In genomic region chr12:96346716-96347115, GRCh38 we compare ENCODE assay signal across 7 cellular contexts. TPM values are rescaled to one million over a fixed set of nuclear protein-coding genes. Genes with fewer than 3 reads are reported as not detected.
DNase-seq lines count a peak whose midpoint lies in the region; ATAC-seq and TF ChIP-seq lines count a peak whose summit lies in the region.
"Not testable (repeated sequence)": the region's sequence is repeated elsewhere in the genome, so short reads cannot be mapped to it uniquely, and the experiment has no call there.

No MANE protein-coding gene starts in this region.

- peaks cover 80% of the 10 kb centered on the region for H3K4me1 Mint-ChIP-seq in activated naive CD4-positive, alpha-beta T cell treated with anti-CD3 and anti-CD28 coated beads, Interleukin-2, amount 50 U/mL, for 24 hours

- 0 out of 2 replicates have a peak overlapping the region, but pooled peaks have one; percentile 32 for H3K9ac ChIP-seq in SU-DHL-6 (ENCODE audit: low read length)

- peaks cover 97% of the 10 kb centered on the region for H3K79me2 ChIP-seq in SU-DHL-6 (ENCODE audit: insufficient read depth, low read length)

- H3K27ac ChIP-seq in HL-60 (replicated peaks) (peak overlapping the region; percentile 18; the same call in 1 of the 2 replicates), SU-DHL-6 (ENCODE audit: low read depth, low read length) (peak overlapping the region; percentile 81), right cardiac atrium (ENCODE audit: low read length) (peak overlapping the region; percentile 37), muscle layer of duodenum (ENCODE audit: low read length) (peak overlapping the region; percentile 49), spleen (peak overlapping the region in 7 of 8 donors; percentile 59 to 80 (median 74))

- H3K36me3 Mint-ChIP-seq in activated naive CD4-positive, alpha-beta T cell treated with anti-CD3 and anti-CD28 coated beads, Interleukin-2, amount 50 U/mL, for 24 hours, result peaks cover 25% of the 10 kb centered on the region

- not testable (repeated sequence) for TF ChIP-seq POLR2A in spleen (IDR thresholded peaks at IDR 0.05)

- peak overlapping the region; percentile 88 for H3K4me2 ChIP-seq in SU-DHL-6 (ENCODE audit: low read depth, low read length, poor library complexity, severe bottlenecking)

- TF ChIP-seq CTCF in HL-60 (IDR thresholded peaks at IDR 0.05; ENCODE audit: insufficient read depth, low read length); SU-DHL-6 (IDR thresholded peaks at IDR 0.05; ENCODE audit: insufficient read depth, low read length, poor library complexity, severe bottlenecking); spleen (IDR thresholded peaks at IDR 0.05 in 8 of 11, conservative IDR thresholded peaks at IDR 0.05 in 3 of 11): not testable (repeated sequence)

- not testable (repeated sequence) for H4K20me1 ChIP-seq in SU-DHL-6 (ENCODE audit: low read depth, low read length)

- H3K4me3 Mint-ChIP-seq in activated naive CD4-positive, alpha-beta T cell treated with anti-CD3 and anti-CD28 coated beads, Interleukin-2, amount 50 U/mL, for 24 hours, result peak overlapping the region; percentile 70

- not testable (repeated sequence) for H3K9me2 ChIP-seq in SU-DHL-6 (replicated peaks; ENCODE audit: insufficient read depth, low read length)

- H3K27me3 ChIP-seq in HL-60 (ENCODE audit: insufficient read depth, poor library complexity, severe bottlenecking); SU-DHL-6 (ENCODE audit: low read length); right cardiac atrium (ENCODE audit: control insufficient read depth, insufficient read depth); muscle layer of duodenum (ENCODE audit: low read depth, low read length); spleen (replicated peaks in 1 of 7): not testable (repeated sequence)

- intact Hi-C loops in right cardiac atrium (cut with DNase I); spleen (cut with DNase I; ENCODE audit: low total_unique reads): not testable (repeated sequence)

- H3K4me1 ChIP-seq in right cardiac atrium (ENCODE audit: control insufficient read depth, insufficient read depth, low read length), result not testable (repeated sequence)
- H3K4me1 ChIP-seq in muscle layer of duodenum (ENCODE audit: control insufficient read depth in 1 of 2, insufficient read depth in 2 of 2, low read length in 2 of 2), result peaks cover 0 to 14% of the 10 kb centered on the region in 2 donors
- peaks cover 19 to 83% (median 53%) of the 10 kb centered on the region in 6 donors for H3K4me1 ChIP-seq in spleen

- peak overlapping the region; percentile 84 for H3K27ac Mint-ChIP-seq in activated naive CD4-positive, alpha-beta T cell treated with anti-CD3 and anti-CD28 coated beads, Interleukin-2, amount 50 U/mL, for 24 hours

- H3K36me3 ChIP-seq in SU-DHL-6 (ENCODE audit: low read length), result peaks cover 14% of the 10 kb centered on the region
- not testable (repeated sequence) for H3K36me3 ChIP-seq in muscle layer of duodenum (ENCODE audit: control insufficient read depth in 1 of 2, insufficient read depth in 2 of 2, low read length in 2 of 2)
- peaks cover 0 to 16% (median 1%) of the 10 kb centered on the region in 6 donors for H3K36me3 ChIP-seq in spleen

- not testable (repeated sequence) for H3K4me3 ChIP-seq in HL-60 (replicated peaks; ENCODE audit: insufficient read depth, low read length)
- peak overlapping the region; percentile 50 for H3K4me3 ChIP-seq in SU-DHL-6 (ENCODE audit: insufficient read depth, low read length, poor library complexity, severe bottlenecking)
- peak overlapping the region; percentile 23 for H3K4me3 ChIP-seq in right cardiac atrium (ENCODE audit: low read length)
- peak overlapping the region; percentile 41 to 51 for H3K4me3 ChIP-seq in muscle layer of duodenum (ENCODE audit: low read depth in 1 of 2, low read length in 2 of 2)
- peak overlapping the region in 4 of 8 donors; percentile 6 to 44 (median 19) for H3K4me3 ChIP-seq in spleen

- not testable (repeated sequence) for H3K9me3 ChIP-seq in SU-DHL-6 (ENCODE audit: insufficient read depth, low read length); right cardiac atrium (ENCODE audit: control insufficient read depth, low read length)
- peaks cover 7 to 19% of the 10 kb centered on the region in 2 donors for H3K9me3 ChIP-seq in muscle layer of duodenum (ENCODE audit: control insufficient read depth in 1 of 2, low read length in 2 of 2)
- peaks cover 11 to 32% (median 29%) of the 10 kb centered on the region in 8 donors for H3K9me3 ChIP-seq in spleen

- peaks cover 39% of the 10 kb centered on the region for H3F3A ChIP-seq in SU-DHL-6 (ENCODE audit: insufficient read depth)

- 41% methylated on average over 4 of the region's 4 CpGs for WGBS in right cardiac atrium
- WGBS in spleen, 5 donors, result 20 to 36% (median 26%) methylated on average over 4 of the region's 4 CpGs

- not testable (repeated sequence) for DNase-seq in HL-60 (ENCODE audit: low read depth in 1 of 2, low spot score in 1 of 2); right cardiac atrium; spleen
- DNase-seq in dedifferentiated amniotic fluid mesenchymal stem cell (ENCODE audit: extremely low spot score), result peak; percentile 32

- H3K9me3 Mint-ChIP-seq in activated naive CD4-positive, alpha-beta T cell treated with anti-CD3 and anti-CD28 coated beads, Interleukin-2, amount 50 U/mL, for 24 hours, result not testable (repeated sequence)

- H3K27me3 Mint-ChIP-seq in activated naive CD4-positive, alpha-beta T cell treated with anti-CD3 and anti-CD28 coated beads, Interleukin-2, amount 50 U/mL, for 24 hours, result not testable (repeated sequence)

- peak in 1 of 2 donors; percentile 56 for ATAC-seq in right cardiac atrium

- H2AFZ ChIP-seq in SU-DHL-6 (ENCODE audit: low read depth, low read length, severe bottlenecking), result not testable (repeated sequence)

RNA-seq across cellular contexts. Expression of gene CDK17, which starts 53.5 kb away (rescaled TPM):
- total RNA-seq in right cardiac atrium, result 10 to 100 TPM; 18.4 to 30.4 (median 23.1) TPM
- polyA plus RNA-seq in right cardiac atrium, result 10.3 TPM
- 100 to 1,000 TPM in 1 of 7 donors, 10 to 100 TPM in 6; 56.6 to 108 (median 71.6) TPM for total RNA-seq in spleen
- polyA plus RNA-seq in spleen, result 10 to 100 TPM; 12.9 to 18.0 (median 15.8) TPM

Comparison
In these comparisons a context has a peak if more than half of its experiments do, and no peak if none do; other contexts are left out.
1. H3K27ac ChIP-seq: peak in every context shown above with its lines; median percentile 81 in SU-DHL-6; 74 in spleen; 49 in muscle layer of duodenum; 37 in right cardiac atrium; 18 in HL-60.